ENCODE assay signal across 26 cellular contexts in the genomic region with DNA sequence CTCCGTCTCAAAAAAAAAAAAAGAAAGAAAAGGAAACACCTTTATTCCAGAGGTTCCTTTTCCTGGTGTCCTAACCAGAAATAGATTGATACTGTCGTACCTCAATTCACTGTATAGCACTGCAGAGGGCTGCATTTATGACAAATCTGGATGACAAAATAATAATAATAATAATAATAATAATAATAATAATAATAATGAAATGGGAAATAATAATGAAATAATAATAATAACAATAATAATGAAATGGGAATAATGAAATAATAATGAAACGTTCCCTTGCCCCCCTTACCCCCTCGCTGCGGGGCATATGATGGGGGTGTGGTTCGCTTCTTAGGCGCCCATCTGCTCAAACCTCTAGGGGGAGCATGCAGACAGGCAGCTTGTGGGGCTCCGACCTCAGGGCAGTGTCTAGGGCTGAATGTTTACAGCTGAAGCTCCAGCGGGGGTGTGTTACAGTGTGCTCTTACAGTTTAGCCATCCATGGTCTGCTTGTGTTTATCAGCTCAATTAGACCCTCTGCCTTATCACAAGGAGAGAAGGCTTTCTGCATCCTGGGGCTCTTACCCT.
DNase-seq lines count a peak whose midpoint lies in the region; ATAC-seq lines count a peak whose summit lies in the region.
"Had no signal": no experiment of that assay in that cellular context is flagged by ENCODE, and none has a peak within 500 bp of the region (broad histone marks: within the 10 kb centered on the region; RNA-seq: fewer than 3 reads in every experiment).

No MANE protein-coding gene starts in this region.

- in situ Hi-C loops in SK-MEL-5 (cut with HindIII; ENCODE audit: low pct_unique_long_range_greater_than_20kb, low sequenced_read_pairs), result no loop called here

- no peak for ATAC-seq in HG02852 (IDR thresholded peaks at IDR 0.05; ENCODE audit: unreplicated experiment)
- ATAC-seq: activated naive CD8-positive, alpha-beta T cell treated with anti-CD3 and anti-CD28 coated beads, Interleukin-2, amount 50 U/mL, for 24 hours; heart left ventricle; left cardiac atrium; natural killer cell treated with Interleukin-12 subunit alpha and Interleukin-12 subunit beta and Interleukin-15 and Interleukin-18, amount 100 ng/mL, for 72 hours had no signal

- DNase-seq in ELF-1 (ENCODE audit: low read depth, low spot score) (peak; percentile 18), HT1080 (ENCODE audit: low read depth) (peak; percentile 31), SK-MEL-5 (ENCODE audit: low read depth, low spot score) (peak; percentile 12), iPS-NIHi7 (ENCODE audit: extremely low spot score) (peak; percentile 37), dermis blood vessel endothelial cell (no peak), NCI-H2107 treated with DMSO at 0.1 percent for 48 hours (lab: John Stamatoyannopoulos, UW; ENCODE audit: unreplicated experiment) (no peak)
- DNase-seq: activated CD4-positive, alpha-beta T cell treated with anti-CD3 and anti-CD28 coated beads, Interleukin-2, amount 50 U/mL, for 4 hours; activated CD4-positive, CD25-positive, alpha-beta regulatory T cell; activated gamma-delta T cell treated with Interleukin-2 at 50 U/mL for 16 hours; activated naive CD8-positive, alpha-beta T cell treated with anti-CD3 and anti-CD28 coated beads, Interleukin-2, amount 50 U/mL, for 24 hours; activated T-cell treated with anti-CD3 and anti-CD28 coated beads, Interleukin-2, amount 50 U/mL, for 48 hours; DMS153; foreskin melanocyte; GM23248; heart left ventricle; left cardiac atrium; MM.1S; NCI-H1417; NCI-H2029 treated with DMSO at 0.1 percent for 48 hours; NCI-H345; NCI-H748 treated with DMSO at 0.1 percent for 48 hours; stimulated activated CD4-positive, alpha-beta T cell treated with anti-CD3 and anti-CD28 coated beads, Interleukin-4, amount 100 ng/mL, for 24 hours; thyroid gland; uterus had no signal

Comparison
In these comparisons a context has a peak if more than half of its experiments do, and no peak if none do; other contexts are left out.
1. DNase-seq: peak in ELF-1 (single experiment), HT1080 (single experiment), SK-MEL-5 (single experiment) and iPS-NIHi7 (single experiment); none in dermis blood vessel endothelial cell (single experiment) and NCI-H2107 treated with DMSO at 0.1 percent for 48 hours (single experiment).